Comparison of ENCODE assay signal across 14 cellular contexts in the genomic region with DNA sequence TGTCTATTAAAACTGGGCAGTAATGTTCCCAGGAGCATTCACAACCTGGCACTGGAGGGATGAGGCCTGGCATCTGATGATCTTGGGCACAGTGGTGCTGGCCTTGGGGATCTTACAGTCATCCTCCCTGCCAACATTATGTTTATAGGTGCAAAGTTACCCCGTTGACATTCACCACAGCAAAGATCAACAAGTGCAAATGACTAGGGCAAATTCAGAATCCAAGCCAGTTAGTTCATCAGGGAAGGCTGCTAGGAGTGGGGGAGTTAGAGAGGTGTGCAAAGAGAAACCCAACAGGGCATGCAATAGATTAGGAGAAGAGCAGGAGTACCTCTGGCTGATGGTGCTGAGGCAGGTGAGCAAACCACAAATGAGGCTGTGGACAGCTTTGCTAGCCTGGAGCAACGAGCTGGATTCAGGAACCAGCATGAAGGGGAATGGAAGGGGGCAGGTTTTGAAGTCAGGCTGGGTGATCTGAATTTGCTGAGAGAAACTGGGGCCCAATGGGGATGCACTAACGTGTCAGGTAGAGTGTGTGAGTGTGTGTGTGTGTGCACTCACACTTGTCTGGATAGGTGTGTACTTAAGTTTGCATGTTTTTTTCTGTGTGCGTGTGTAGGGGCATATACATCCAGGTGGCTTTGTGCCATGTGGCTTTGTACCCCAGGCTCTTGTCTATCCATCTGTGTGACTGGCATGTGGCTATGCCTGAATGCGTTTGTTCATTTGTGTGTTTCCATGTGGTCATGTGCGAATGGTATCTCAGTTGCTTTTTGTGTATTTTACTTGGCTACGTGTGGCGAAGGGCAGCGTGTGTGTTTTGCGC. TPM values are rescaled to one million over a fixed set of nuclear protein-coding genes. Genes with fewer than 3 reads are reported as not detected.
DNase-seq lines count a peak whose midpoint lies in the region; TF ChIP-seq lines count a peak whose summit lies in the region.
"Had no signal": no experiment of that assay in that cellular context is flagged by ENCODE, and none has a peak within 500 bp of the region (broad histone marks: within the 10 kb centered on the region; RNA-seq: fewer than 3 reads in every experiment).

No MANE protein-coding gene starts in this region.

- H3K4me3 ChIP-seq in left ventricle myocardium inferior (peak overlapping the region; percentile 73), NT2/D1 (ENCODE audit: insufficient read length, low read depth) (peak overlapping the region; percentile 53), fibroblast of lung (replicated peaks in 1 of 4; ENCODE audit: control extremely low read depth in 1 of 4, insufficient read depth in 1 of 4, low read depth in 3 of 4, low read length in 4 of 4) (no peak overlapping the region), trophoblast cell (ENCODE audit: low read depth, low read length) (no peak overlapping the region)
- H3K4me3 ChIP-seq: HAP-1 had no signal

- TF ChIP-seq CTCF in left ventricle myocardium inferior (IDR thresholded peaks at IDR 0.05; ENCODE audit: borderline replicate concordance): no peak
- TF ChIP-seq CTCF in fibroblast of lung (conservative IDR thresholded peaks at IDR 0.05 in 1 of 2, IDR thresholded peaks at IDR 0.05 in 1 of 2; ENCODE audit: low read depth in 1 of 2, low read length in 2 of 2): no peak

- H4K20me1 ChIP-seq in fibroblast of lung (ENCODE audit: control insufficient read depth, extremely low read depth, insufficient read depth, low read length): no peaks in the 10 kb centered on the region

- H2AFZ ChIP-seq in fibroblast of lung (ENCODE audit: low read length): no peak overlapping the region
- H2AFZ ChIP-seq in trophoblast cell (ENCODE audit: insufficient read depth, low read length, poor library complexity): no peak overlapping the region

- H3K27me3 ChIP-seq in left ventricle myocardium inferior (ENCODE audit: low read depth) (peaks cover 57% of the 10 kb centered on the region), NT2/D1 (ENCODE audit: insufficient read depth, insufficient read length) (peaks cover 99% of the 10 kb centered on the region), fibroblast of lung (ENCODE audit: control insufficient read depth, insufficient read depth, low read length) (peaks cover 79% of the 10 kb centered on the region), trophoblast cell (ENCODE audit: insufficient read depth, low read length) (peaks cover 76% of the 10 kb centered on the region)

- no peaks in the 10 kb centered on the region for H3K79me1 ChIP-seq in trophoblast cell (ENCODE audit: low read length)

- peaks cover 37% of the 10 kb centered on the region for H3K4me1 ChIP-seq in left ventricle myocardium inferior
- H3K4me1 ChIP-seq in NT2/D1 (ENCODE audit: insufficient read depth, insufficient read length): peaks cover 7% of the 10 kb centered on the region
- peaks cover 5% of the 10 kb centered on the region for H3K4me1 ChIP-seq in fibroblast of lung (ENCODE audit: control insufficient read depth, extremely low read depth, insufficient read depth, low read length)
- H3K4me1 ChIP-seq in trophoblast cell (ENCODE audit: control insufficient read depth in 1 of 2, insufficient read depth in 2 of 2, low read length in 2 of 2): peaks cover 9% of the 10 kb centered on the region in 2 experiments

- H3K9me3 ChIP-seq in left ventricle myocardium inferior (replicated peaks) (no peaks in the 10 kb centered on the region), NT2/D1 (ENCODE audit: insufficient read depth, low read length) (no peaks in the 10 kb centered on the region), fibroblast of lung (ENCODE audit: control insufficient read depth, insufficient read depth, low read depth, low read length) (no peaks in the 10 kb centered on the region), trophoblast cell (ENCODE audit: insufficient read depth, low read depth, low read length) (peaks cover 4% of the 10 kb centered on the region)
- H3K9me3 ChIP-seq: HAP-1 had no signal

- intact Hi-C loops in left ventricle myocardium inferior (cut with micrococcal nuclease): no loop called here
- intact Hi-C loops in cardiac septum (cut with DNase I): loop anchor here (10.0 kb wide), 1 partner anchor 205 kb away; no protein-coding TSS in a partner anchor

- DNase-seq in left ventricle myocardium inferior: no peak
- DNase-seq in cardiac septum (ENCODE audit: low spot score): no peak
- no peak for DNase-seq in NT2/D1 (ENCODE audit: low read depth, low spot score)
- no peak for DNase-seq in fibroblast of lung (ENCODE audit: low read depth in 2 of 2)
- no peak for DNase-seq in mesenteric fat pad (ENCODE audit: low spot score)
- DNase-seq in dedifferentiated amniotic fluid mesenchymal stem cell (ENCODE audit: extremely low spot score): no peak
- no peak for DNase-seq in trophoblast cell
- DNase-seq: activated T-cell treated with anti-CD3 and anti-CD28 coated beads for 4 hours, brain microvascular endothelial cell, small intestine had no signal

- no CpG with 5 or more reads among the region's 10 CpGs for WGBS in trophoblast cell (ENCODE audit: extremely low coverage, insufficient coverage, insufficient read length)

- H3K36me3 ChIP-seq in left ventricle myocardium inferior (no peaks in the 10 kb centered on the region), NT2/D1 (ENCODE audit: insufficient read depth, insufficient read length, low read length) (no peaks in the 10 kb centered on the region), fibroblast of lung (ENCODE audit: control insufficient read depth, insufficient read depth, low read length) (no peaks in the 10 kb centered on the region), trophoblast cell (ENCODE audit: control insufficient read depth in 1 of 2, insufficient read depth in 2 of 2, low read length in 2 of 2) (no peaks in the 10 kb centered on the region)
- H3K36me3 ChIP-seq: brain microvascular endothelial cell, HAP-1 had no signal

- H3K4me2 ChIP-seq in fibroblast of lung (ENCODE audit: extremely low read depth, insufficient read depth, low read length) (peak overlapping the region; percentile 76), trophoblast cell (ENCODE audit: low read length) (no peak overlapping the region)

- H3K18ac ChIP-seq in trophoblast cell (ENCODE audit: low read length): no peak overlapping the region

- peak overlapping the region; percentile 73 for H3K9ac ChIP-seq in NT2/D1 (ENCODE audit: insufficient read length, low read depth)
- no peak overlapping the region for H3K9ac ChIP-seq in fibroblast of lung (ENCODE audit: insufficient read depth, low read length)
- H3K9ac ChIP-seq in trophoblast cell (ENCODE audit: low read length): no peak overlapping the region

- H3K23ac ChIP-seq in trophoblast cell (ENCODE audit: low read length): no peak overlapping the region

- no peak overlapping the region for H3K14ac ChIP-seq in trophoblast cell (ENCODE audit: low read length)

- H3K4ac ChIP-seq in trophoblast cell (ENCODE audit: low read depth, low read length): no peak overlapping the region

- H3K27ac ChIP-seq in left ventricle myocardium inferior (replicated peaks) (no peak overlapping the region), fibroblast of lung (ENCODE audit: insufficient read depth, low read length) (no peak overlapping the region), temporal lobe (ENCODE audit: low read depth, low read length) (peak overlapping the region; percentile 56), trophoblast cell (ENCODE audit: low read depth, low read length) (no peak overlapping the region)
- H3K27ac ChIP-seq: brain microvascular endothelial cell had no signal

- H2AK5ac ChIP-seq in trophoblast cell (ENCODE audit: low read length): no peak overlapping the region

- no peak overlapping the region for H4K91ac ChIP-seq in trophoblast cell (ENCODE audit: low read depth, low read length)

- no peak overlapping the region for H4K12ac ChIP-seq in trophoblast cell (ENCODE audit: low read depth, low read length)

- no peak overlapping the region for H2BK120ac ChIP-seq in trophoblast cell (ENCODE audit: insufficient read depth, low read length, poor library complexity)

- no peak overlapping the region for H2BK12ac ChIP-seq in trophoblast cell (ENCODE audit: low read length)

- H2BK5ac ChIP-seq in trophoblast cell (ENCODE audit: low read depth, low read length, poor library complexity): no peak overlapping the region

- no peaks in the 10 kb centered on the region for H3K79me2 ChIP-seq in fibroblast of lung (ENCODE audit: control insufficient read depth, insufficient read depth, low read length)
- no peaks in the 10 kb centered on the region for H3K79me2 ChIP-seq in trophoblast cell (ENCODE audit: control insufficient read depth, insufficient read depth, low read length, poor library complexity)

- no peak overlapping the region for H4K8ac ChIP-seq in trophoblast cell (ENCODE audit: low read depth, low read length)

RNA-seq across cellular contexts. Expression of a gene that starts 1.6 kb away (rescaled TPM):
- 2.1 TPM for total RNA-seq in left ventricle myocardium inferior
- total RNA-seq in cardiac septum: 0.75 TPM
- total RNA-seq in fibroblast of lung: not detected in 2 replicates
- not detected in 2 replicates for polyA plus RNA-seq in fibroblast of lung
- polyA plus RNA-seq in fibroblast of lung (2012): not detected in 2 replicates
- polyA minus RNA-seq in fibroblast of lung (ENCODE audit: low replicate concordance): not detected in 2 replicates
- not detected for total RNA-seq in temporal lobe
- total RNA-seq in mesenteric fat pad: not detected
- polyA plus RNA-seq in trophoblast cell (2013): not detected in 2 replicates
- polyA plus RNA-seq: esophagus, immature natural killer cell, small intestine had no signal

RNA-seq across cellular contexts. Expression of a gene that starts 22.9 kb away (rescaled TPM):
- total RNA-seq in left ventricle myocardium inferior (201 TPM), cardiac septum (158 TPM), fibroblast of lung (116 and 118 TPM in 2 replicates), temporal lobe (53.1 TPM), mesenteric fat pad (165 TPM)
- polyA plus RNA-seq in fibroblast of lung: 74.6 and 125 TPM in 2 replicates
- 61.5 and 104 TPM in 2 replicates for polyA plus RNA-seq in fibroblast of lung (2012)
- 151 and 292 TPM in 2 replicates for polyA minus RNA-seq in fibroblast of lung (ENCODE audit: low replicate concordance)
- 44.9 and 46.2 TPM in 2 replicates for polyA plus RNA-seq in trophoblast cell (2013)

Comparison
In these comparisons a context has a peak if more than half of its experiments do, and no peak if none do; other contexts are left out.
1. H3K4me3 ChIP-seq: peak in left ventricle myocardium inferior (single experiment) and NT2/D1 (single experiment); none in fibroblast of lung (0 of 4) and trophoblast cell (single experiment).